Comparison of ENCODE assay signal across 17 cellular contexts in genomic region chr5:137309290-137309689, GRCh38.
DNase-seq lines count a peak whose midpoint lies in the region; ATAC-seq and TF ChIP-seq lines count a peak whose summit lies in the region.
"Had no signal": no experiment of that assay in that cellular context is flagged by ENCODE, and none has a peak within 500 bp of the region (broad histone marks: within the 10 kb centered on the region; RNA-seq: fewer than 3 reads in every experiment).

No MANE protein-coding gene starts in this region.

- H3K18ac ChIP-seq in neuronal stem cell (ENCODE audit: low read length) = peak overlapping the region; percentile 30

- H3K9ac ChIP-seq in neuronal stem cell (ENCODE audit: low read depth, low read length, poor library complexity) = no peak overlapping the region

- H2BK15ac ChIP-seq in neuronal stem cell (ENCODE audit: low read length) = no peak overlapping the region

- no peak overlapping the region for H3K23ac ChIP-seq in neuronal stem cell (ENCODE audit: low read depth, low read length, poor library complexity)

- in situ Hi-C loops in GM13977 (cut with MboI; ENCODE audit: low pct_unique_long_range_greater_than_20kb, low sequenced_read_pairs, unreplicated experiment) = no loop called here

- no peak overlapping the region for H2AFZ ChIP-seq in neuronal stem cell (ENCODE audit: low read length)

- no peaks in the 10 kb centered on the region for H3K36me3 ChIP-seq in right atrium auricular region
- no peaks in the 10 kb centered on the region for H3K36me3 ChIP-seq in SJSA1
- no peaks in the 10 kb centered on the region for H3K36me3 ChIP-seq in neuronal stem cell (replicated peaks in 1 of 2; ENCODE audit: control insufficient read depth in 2 of 2, insufficient read depth in 2 of 2, low read length in 2 of 2)
- no peaks in the 10 kb centered on the region for H3K36me3 ChIP-seq in tibial artery

- H3K79me1 ChIP-seq in neuronal stem cell (ENCODE audit: low read depth, low read length) = no peaks in the 10 kb centered on the region

- no peak overlapping the region for H3K4me2 ChIP-seq in neuronal stem cell (ENCODE audit: insufficient read depth, low read length, poor library complexity, severe bottlenecking)

- ATAC-seq in left ventricle myocardium superior (no peak), omental fat pad (ENCODE audit: low FRiP score) (no peak)
- ATAC-seq: K562 had no signal

- no peak overlapping the region for H2BK120ac ChIP-seq in neuronal stem cell (ENCODE audit: low read depth, low read length)

- DNase-seq in right atrium auricular region (ENCODE audit: low spot score) (peak; percentile 48), left ventricle myocardium superior (no peak), SJSA1 (ENCODE audit: low read depth in 1 of 2, low spot score in 2 of 2) (no peak), neuronal stem cell (ENCODE audit: low spot score) (no peak), omental fat pad (ENCODE audit: low spot score) (no peak), tibial artery (no peak), GM13977 (ENCODE audit: low spot score) (no peak)
- DNase-seq: DMS53, GDM1, NCI-H1092, NCI-H1436, NCI-H187 treated with DMSO at 0.1 percent for 48 hours, NCI-H226, NCI-H524 treated with DMSO at 0.1 percent for 48 hours, SHP77 had no signal

- H3K4me3 ChIP-seq in right atrium auricular region (no peak overlapping the region), SJSA1 (no peak overlapping the region), neuronal stem cell (ENCODE audit: low read length in 2 of 2) (no peak overlapping the region), tibial artery (no peak overlapping the region)
- H3K4me3 ChIP-seq: K562, SK-N-MC had no signal

- TF ChIP-seq CTCF in right atrium auricular region (IDR thresholded peaks at IDR 0.05) = no peak
- TF ChIP-seq CTCF in omental fat pad (IDR thresholded peaks at IDR 0.05) = no peak
- TF ChIP-seq CTCF in tibial artery (IDR thresholded peaks at IDR 0.05) = no peak
- no peak for TF ChIP-seq CTCF in GM13977 (IDR thresholded peaks at IDR 0.05; ENCODE audit: extremely low read depth, insufficient read depth, missing control alignments)

- H3K27ac ChIP-seq in right atrium auricular region (no peak overlapping the region), SJSA1 (peak overlapping the region; percentile 98), neuronal stem cell (replicated peaks; ENCODE audit: low read length) (no peak overlapping the region), tibial artery (no peak overlapping the region)
- H3K27ac ChIP-seq: SK-N-MC had no signal

- H4K8ac ChIP-seq in neuronal stem cell (ENCODE audit: low read depth, low read length) = no peak overlapping the region

- H2AK5ac ChIP-seq in neuronal stem cell (ENCODE audit: low read depth, low read length) = no peak overlapping the region

- no CpG with 5 or more reads among the region's 2 CpGs for WGBS in neuronal stem cell (ENCODE audit: extremely low coverage in 2 of 2, insufficient read length in 2 of 2, insufficient replicate concordance in 1 of 2), 2 donors

- no peak overlapping the region for H4K91ac ChIP-seq in neuronal stem cell (ENCODE audit: low read depth, low read length, poor library complexity)

- H3K4me1 ChIP-seq in right atrium auricular region = peaks cover 0 to 30% of the 10 kb centered on the region in 2 donors
- H3K4me1 ChIP-seq in SJSA1 (replicated peaks) = peaks cover 51% of the 10 kb centered on the region
- peaks cover 11 to 16% of the 10 kb centered on the region in 2 donors for H3K4me1 ChIP-seq in neuronal stem cell (ENCODE audit: control insufficient read depth in 2 of 2, insufficient read depth in 1 of 2, low read depth in 1 of 2, low read length in 2 of 2)
- H3K4me1 ChIP-seq in tibial artery = peaks cover 0 to 21% (median 12%) of the 10 kb centered on the region in 4 donors

- H3K27me3 ChIP-seq in right atrium auricular region = no peaks in the 10 kb centered on the region
- no peaks in the 10 kb centered on the region for H3K27me3 ChIP-seq in SJSA1 (replicated peaks)
- no peaks in the 10 kb centered on the region for H3K27me3 ChIP-seq in neuronal stem cell (ENCODE audit: control insufficient read depth in 3 of 3, insufficient read depth in 3 of 3, low read depth in 1 of 3, low read length in 3 of 3)
- no peaks in the 10 kb centered on the region for H3K27me3 ChIP-seq in tibial artery

- no peak overlapping the region for H2BK5ac ChIP-seq in neuronal stem cell (ENCODE audit: low read length)

- no peak overlapping the region for H2BK12ac ChIP-seq in neuronal stem cell (ENCODE audit: low read length)

- no peak overlapping the region for H3K4ac ChIP-seq in neuronal stem cell (ENCODE audit: low read length)

- H3K9me3 ChIP-seq in right atrium auricular region (no peaks in the 10 kb centered on the region), SJSA1 (replicated peaks) (no peaks in the 10 kb centered on the region), neuronal stem cell (replicated peaks in 1 of 2; ENCODE audit: control insufficient read depth in 2 of 2, insufficient read depth in 1 of 2, low read depth in 1 of 2, low read length in 2 of 2) (no peaks in the 10 kb centered on the region), tibial artery (no peaks in the 10 kb centered on the region)

- H3K14ac ChIP-seq in neuronal stem cell (ENCODE audit: low read length) = no peak overlapping the region

- intact Hi-C loops in left ventricle myocardium superior (cut with micrococcal nuclease) = no loop called here
- intact Hi-C loops in tibial artery (cut with DNase I; ENCODE audit: low total_unique reads) = no loop called here
